In the genomic region with DNA sequence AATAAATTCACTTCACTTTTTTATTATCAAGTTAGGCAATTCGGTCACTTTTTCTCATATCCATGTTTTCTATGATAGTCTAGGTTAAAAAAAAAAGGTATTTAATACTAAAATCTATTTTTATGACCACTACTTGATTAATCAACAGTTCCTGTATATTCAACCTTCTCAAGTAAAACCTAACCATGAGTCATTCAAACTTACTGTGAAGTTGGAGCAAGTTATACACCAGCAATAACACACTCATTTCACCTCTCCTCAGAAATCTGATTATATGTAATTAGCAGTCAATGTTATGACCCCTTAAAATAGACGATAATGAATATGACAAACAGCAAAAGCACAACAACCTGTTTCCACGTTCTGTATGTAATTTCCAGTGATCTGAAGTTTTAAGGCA, we compare ENCODE assay signal across 19 cellular contexts. TPM values are rescaled to one million over a fixed set of nuclear protein-coding genes. Genes with fewer than 3 reads are reported as not detected.
A peak's percentile ranks its signal among the peaks of the same experiment; 100 is the strongest.
DNase-seq lines count a peak whose midpoint lies in the region; ATAC-seq, FAIRE-seq and TF ChIP-seq lines count a peak whose summit lies in the region.
"Had no signal": no experiment of that assay in that cellular context is flagged by ENCODE, and none has a peak within 500 bp of the region (broad histone marks: within the 10 kb centered on the region; RNA-seq: fewer than 3 reads in every experiment).

No MANE protein-coding gene starts in this region.

- in situ Hi-C loops in GM13977 (cut with MboI; ENCODE audit: low pct_unique_long_range_greater_than_20kb, low sequenced_read_pairs, unreplicated experiment): no loop called here

- peaks cover 86% of the 10 kb centered on the region for H3K79me2 ChIP-seq in ACC112 (ENCODE audit: control insufficient read depth, insufficient read depth, low read length, unreplicated experiment)

- peaks cover 40% of the 10 kb centered on the region for H3K4me1 Mint-ChIP-seq in activated CD4-positive, alpha-beta memory T cell treated with anti-CD3 and anti-CD28 coated beads, Interleukin-2, amount 10 ng/mL, durations not matched to agents 7 days and 5 days

- H3K36me3 ChIP-seq in ACC112 (ENCODE audit: insufficient read depth, low read length): peaks cover 52% of the 10 kb centered on the region
- H3K36me3 ChIP-seq: uterus had no signal

- CTCF ChIA-PET in activated CD4-positive, alpha-beta memory T cell treated with anti-CD3 and anti-CD28 coated beads, Interleukin-2, amount 10 ng/mL, durations not matched to agents 7 days and 5 days (lab: Charles Lee): no interaction called here

- DNase-seq in GM19239 (ENCODE audit: insufficient read length, low spot score) (no peak), fibroblast of mammary gland (ENCODE audit: low read depth) (peak; percentile 38), GM13977 (ENCODE audit: low spot score) (no peak)
- DNase-seq in activated CD4-positive, alpha-beta memory T cell treated with anti-CD3 and anti-CD28 coated beads, Interleukin-2, amount 10 ng/mL, durations not matched to agents 7 days and 5 days: no peak
- DNase-seq: activated CD8-positive, alpha-beta memory T cell treated with anti-CD3 and anti-CD28 coated beads, Interleukin-2, amount 10 ng/mL, durations not matched to agents 7 days and 5 days; activated naive CD8-positive, alpha-beta T cell treated with anti-CD3 and anti-CD28 coated beads, Interleukin-2, amount 10 ng/mL, durations not matched to agents 7 days and 5 days; Calu3; heart right ventricle; islet precursor cell; NCI-H1092; NCI-H2029 treated with DMSO at 0.1 percent for 48 hours; NCI-H446 treated with DMSO at 0.1 percent for 48 hours; NK-92 treated with Interleukin-12 subunit alpha and Interleukin-12 subunit beta, amount 100 ng/mL, for 24 hours; stimulated activated CD4-positive, alpha-beta T cell treated with anti-CD3 and anti-CD28 coated beads, Interleukin-1b, Interleukin-23, amount 100 ng/mL, for 48 hours; uterus had no signal

- H3K27me3 Mint-ChIP-seq in activated CD4-positive, alpha-beta memory T cell treated with anti-CD3 and anti-CD28 coated beads, Interleukin-2, amount 10 ng/mL, durations not matched to agents 7 days and 5 days: no peaks in the 10 kb centered on the region
- H3K27me3 Mint-ChIP-seq: activated CD8-positive, alpha-beta memory T cell treated with anti-CD3 and anti-CD28 coated beads, Interleukin-2, amount 10 ng/mL, durations not matched to agents 7 days and 5 days; activated naive CD8-positive, alpha-beta T cell treated with anti-CD3 and anti-CD28 coated beads, Interleukin-2, amount 10 ng/mL, durations not matched to agents 7 days and 5 days had no signal

- POLR2A ChIA-PET in activated CD4-positive, alpha-beta memory T cell treated with anti-CD3 and anti-CD28 coated beads, Interleukin-2, amount 10 ng/mL, durations not matched to agents 7 days and 5 days (lab: Charles Lee): interaction anchor here (1.2 to 1.6 kb wide), 3 partner anchors 8 to 35 kb away, joined by 3 to 4 read pairs (median 3); a partner anchor contains a TSS

- no peak overlapping the region for H3K4me3 Mint-ChIP-seq in activated CD4-positive, alpha-beta memory T cell treated with anti-CD3 and anti-CD28 coated beads, Interleukin-2, amount 10 ng/mL, durations not matched to agents 7 days and 5 days
- H3K4me3 Mint-ChIP-seq: activated CD8-positive, alpha-beta memory T cell treated with anti-CD3 and anti-CD28 coated beads, Interleukin-2, amount 10 ng/mL, durations not matched to agents 7 days and 5 days; activated naive CD8-positive, alpha-beta T cell treated with anti-CD3 and anti-CD28 coated beads, Interleukin-2, amount 10 ng/mL, durations not matched to agents 7 days and 5 days had no signal

- H3K36me3 Mint-ChIP-seq in activated CD4-positive, alpha-beta memory T cell treated with anti-CD3 and anti-CD28 coated beads, Interleukin-2, amount 10 ng/mL, durations not matched to agents 7 days and 5 days (ENCODE audit: low read depth): peaks cover 56% of the 10 kb centered on the region

- peaks cover 39% of the 10 kb centered on the region for H3K4me1 ChIP-seq in ACC112 (ENCODE audit: control insufficient read depth, insufficient read depth, low read length, unreplicated experiment)
- H3K4me1 ChIP-seq: parathyroid adenoma, uterus had no signal

- ATAC-seq in GM21529 (IDR thresholded peaks at IDR 0.05; ENCODE audit: unreplicated experiment) (no peak), GM21786 (IDR thresholded peaks at IDR 0.05; ENCODE audit: unreplicated experiment) (no peak)
- ATAC-seq: activated CD8-positive, alpha-beta memory T cell treated with anti-CD3 and anti-CD28 coated beads, Interleukin-2, amount 10 ng/mL, durations not matched to agents 7 days and 5 days; heart right ventricle had no signal

- H3K27me3 ChIP-seq in ACC112 (ENCODE audit: insufficient read depth, low read length): no peaks in the 10 kb centered on the region
- H3K27me3 ChIP-seq: heart right ventricle, uterus had no signal

- peak; percentile 4 for FAIRE-seq in GM19239 (lab: Jason Lieb, UNC)

- no peak overlapping the region for H3K4me3 ChIP-seq in ACC112 (ENCODE audit: low read depth, low read length)
- H3K4me3 ChIP-seq in fibroblast of mammary gland (ENCODE audit: control insufficient read depth, low read depth, low read length): no peak overlapping the region
- H3K4me3 ChIP-seq: heart right ventricle, uterus had no signal

- TF ChIP-seq CTCF in fibroblast of mammary gland (conservative IDR thresholded peaks at IDR 0.05; ENCODE audit: control insufficient read depth, insufficient read depth, low read depth, low read length): no peak
- TF ChIP-seq CTCF in GM13977 (IDR thresholded peaks at IDR 0.05; ENCODE audit: extremely low read depth, insufficient read depth, missing control alignments): no peak

- H3K27ac ChIP-seq in ACC112 (ENCODE audit: low read depth, low read length): peak overlapping the region; percentile 38
- H3K27ac ChIP-seq: heart right ventricle, parathyroid adenoma, uterus had no signal

- H2AFZ ChIP-seq in ACC112 (ENCODE audit: low read length, unreplicated experiment): no peak overlapping the region
- H2AFZ ChIP-seq: parathyroid adenoma had no signal

- H3K9me3 Mint-ChIP-seq in activated CD4-positive, alpha-beta memory T cell treated with anti-CD3 and anti-CD28 coated beads, Interleukin-2, amount 10 ng/mL, durations not matched to agents 7 days and 5 days: no peaks in the 10 kb centered on the region
- H3K9me3 Mint-ChIP-seq: activated naive CD8-positive, alpha-beta T cell treated with anti-CD3 and anti-CD28 coated beads, Interleukin-2, amount 10 ng/mL, durations not matched to agents 7 days and 5 days had no signal

- H3K27ac Mint-ChIP-seq in activated CD4-positive, alpha-beta memory T cell treated with anti-CD3 and anti-CD28 coated beads, Interleukin-2, amount 10 ng/mL, durations not matched to agents 7 days and 5 days: peak overlapping the region; percentile 56
- H3K27ac Mint-ChIP-seq: activated CD8-positive, alpha-beta memory T cell treated with anti-CD3 and anti-CD28 coated beads, Interleukin-2, amount 10 ng/mL, durations not matched to agents 7 days and 5 days; activated naive CD8-positive, alpha-beta T cell treated with anti-CD3 and anti-CD28 coated beads, Interleukin-2, amount 10 ng/mL, durations not matched to agents 7 days and 5 days had no signal

RNA-seq across cellular contexts. Expression of a gene that starts 35.0 kb away (rescaled TPM):
- total RNA-seq in activated CD4-positive, alpha-beta memory T cell treated with anti-CD3 and anti-CD28 coated beads, Interleukin-2, amount 10 ng/mL, durations not matched to agents 7 days and 5 days: 10 to 100 TPM; 28.9 to 31.0 TPM

RNA-seq across cellular contexts. Expression of a gene that starts 40.2 kb away (rescaled TPM):
- 100 to 1,000 TPM; 335 to 351 TPM for total RNA-seq in activated CD4-positive, alpha-beta memory T cell treated with anti-CD3 and anti-CD28 coated beads, Interleukin-2, amount 10 ng/mL, durations not matched to agents 7 days and 5 days
